ENCODE assay signal across 32 cellular contexts in the genomic region with DNA sequence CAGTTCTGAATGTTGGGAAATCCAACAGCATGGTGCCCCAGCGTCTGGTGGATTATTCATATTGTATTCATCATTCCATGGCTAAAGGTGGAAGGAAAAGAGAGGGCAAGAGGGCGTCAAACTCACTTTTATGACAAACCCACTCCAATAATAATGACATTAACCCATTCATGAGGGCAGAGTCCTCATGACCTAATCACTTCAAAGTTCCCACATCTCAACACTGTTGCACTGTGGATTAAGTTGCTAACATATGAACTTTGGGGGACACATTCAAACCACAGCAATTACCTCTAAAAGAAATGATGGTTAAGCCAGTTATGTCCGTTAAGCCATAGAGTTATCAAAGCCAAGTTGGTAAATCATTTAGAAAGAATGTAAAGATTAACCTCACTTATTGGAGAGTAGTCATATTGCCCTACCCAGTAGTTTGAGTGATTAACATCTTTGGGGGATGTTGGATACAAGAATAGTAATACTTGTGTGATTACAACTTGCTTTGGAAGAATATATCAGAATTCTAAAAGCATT.
DNase-seq lines count a peak whose midpoint lies in the region; ATAC-seq and TF ChIP-seq lines count a peak whose summit lies in the region.
"Had no signal": no experiment of that assay in that cellular context is flagged by ENCODE, and none has a peak within 500 bp of the region (broad histone marks: within the 10 kb centered on the region; RNA-seq: fewer than 3 reads in every experiment).

No MANE protein-coding gene starts in this region.

- H3K4me3 ChIP-seq in AG10803 (ENCODE audit: low read length) (no peak overlapping the region), vagina (no peak overlapping the region), colonic mucosa (no peak overlapping the region)
- H3K4me3 ChIP-seq: A549, dorsolateral prefrontal cortex, heart left ventricle, K562, PC-9, suprapubic skin, uterus had no signal

- no peak for ATAC-seq in HG03442 (IDR thresholded peaks at IDR 0.05; ENCODE audit: unreplicated experiment)
- ATAC-seq: A549; heart left ventricle; K562; sciatic nerve; stimulated activated memory B cell treated with anti-CD40 and anti-IgM and Interleukin-4, amounts not matched to agents 10 μg/mL and 1 μg/mL and 100 μg/mL, for 72 hours had no signal

- H3K4me1 ChIP-seq in vagina (no peaks in the 10 kb centered on the region), colonic mucosa (no peaks in the 10 kb centered on the region)
- H3K4me1 ChIP-seq: A549, BE2C, uterus had no signal

- TF ChIP-seq CTCF in AG10803 (conservative IDR thresholded peaks at IDR 0.05; ENCODE audit: low read length) (no peak), vagina (IDR thresholded peaks at IDR 0.05) (no peak), colonic mucosa (IDR thresholded peaks at IDR 0.05) (no peak)

- H3K9me3 ChIP-seq in vagina (no peaks in the 10 kb centered on the region), colonic mucosa (peaks cover 6% of the 10 kb centered on the region)
- H3K9me3 ChIP-seq: BE2C, heart left ventricle, suprapubic skin, uterus had no signal

- H3K27ac ChIP-seq in vagina (no peak overlapping the region), colonic mucosa (no peak overlapping the region)
- H3K27ac ChIP-seq: A549, dorsolateral prefrontal cortex, heart left ventricle, PC-9, suprapubic skin, uterus, VCaP had no signal

- H3K36me3 ChIP-seq in vagina (no peaks in the 10 kb centered on the region), colonic mucosa (no peaks in the 10 kb centered on the region)
- H3K36me3 ChIP-seq: BE2C, heart left ventricle, suprapubic skin, uterus had no signal

- peak; percentile 38 for DNase-seq in AG10803 (ENCODE audit: low read depth)
- peak; percentile 59 for DNase-seq in HT1080 (ENCODE audit: low read depth)
- peak; percentile 25 for DNase-seq in dermis blood vessel endothelial cell
- DNase-seq in kidney tubule cell (ENCODE audit: low spot score): peak; percentile 46
- no peak for DNase-seq in vagina (ENCODE audit: extremely low spot score in 2 of 2)
- no peak for DNase-seq in colonic mucosa
- DNase-seq in NCI-H2227 (lab: John Stamatoyannopoulos, UW; ENCODE audit: unreplicated experiment): no peak
- DNase-seq: activated CD4-positive, alpha-beta T cell treated with anti-CD3 and anti-CD28 coated beads for 48 hours; activated CD8-positive, alpha-beta memory T cell treated with anti-CD3 and anti-CD28 coated beads for 24 hours; activated gamma-delta T cell; activated naive CD8-positive, alpha-beta T cell treated with anti-CD3 and anti-CD28 coated beads, Interleukin-2, amount 10 ng/mL, durations not matched to agents 7 days and 5 days; activated T-cell treated with anti-CD3 and anti-CD28 coated beads, Interleukin-2, amount 50 U/mL, for 1 hour; BE2C; CD8-positive, alpha-beta memory T cell; DMS 273 treated with DMSO at 0.1 percent for 48 hours; dorsolateral prefrontal cortex; H7; heart left ventricle; NCI-H146; NCI-H510A; PC-9; posterior cingulate gyrus; Right ventricle myocardium superior; stimulated activated CD4-positive, alpha-beta T cell treated with anti-CD3 and anti-CD28 coated beads, Interleukin-4, amount 100 ng/mL, for 4 hours; uterus had no signal

- TF ChIP-seq POLR2A in vagina (IDR thresholded peaks at IDR 0.05): no peak

- no peaks in the 10 kb centered on the region for H3K27me3 ChIP-seq in vagina
- no peaks in the 10 kb centered on the region for H3K27me3 ChIP-seq in colonic mucosa
- H3K27me3 ChIP-seq: BE2C, heart left ventricle, suprapubic skin, uterus had no signal

- intact Hi-C loops in vagina (cut with DNase I) (no loop called here), colonic mucosa (cut with DNase I) (no loop called here)

- H3K9ac ChIP-seq in colonic mucosa (ENCODE audit: low read depth in 2 of 2, low read length in 2 of 2): no peak overlapping the region

Comparison
In these comparisons a context has a peak if more than half of its experiments do, and no peak if none do; other contexts are left out.
1. DNase-seq: peak in AG10803 (single experiment), HT1080 (single experiment), dermis blood vessel endothelial cell (single experiment) and kidney tubule cell (single experiment); none in vagina (0 of 2), colonic mucosa (single experiment) and NCI-H2227 (single experiment).